ENCODE assay signal across 8 cellular contexts in genomic region chr10:91908358-91909177, GRCh38. TPM values are rescaled to one million over a fixed set of nuclear protein-coding genes. Genes with fewer than 3 reads are reported as not detected.
A peak's percentile ranks its signal among the peaks of the same experiment; 100 is the strongest.
DNase-seq lines count a peak whose midpoint lies in the region; ATAC-seq and TF ChIP-seq lines count a peak whose summit lies in the region.

No MANE protein-coding gene starts in this region.

- peaks cover 25% of the 10 kb centered on the region for H3K4me1 Mint-ChIP-seq in activated naive CD4-positive, alpha-beta T cell treated with anti-CD3 and anti-CD28 coated beads, Interleukin-2, amount 50 U/mL, for 24 hours

- no peak overlapping the region for H3K27ac ChIP-seq in SK-N-MC
- H3K27ac ChIP-seq in cardiac muscle cell: peak overlapping the region; percentile 67
- peak overlapping the region; percentile 20 for H3K27ac ChIP-seq in parathyroid adenoma
- H3K27ac ChIP-seq in upper lobe of left lung: peak overlapping the region; percentile 58 to 74 (median 70)

- H3K79me2 ChIP-seq in Loucy (ENCODE audit: insufficient read depth, low read length): peaks cover 16% of the 10 kb centered on the region
- no peaks in the 10 kb centered on the region for H3K79me2 ChIP-seq in parathyroid adenoma

- peak overlapping the region; percentile 95 for H3K4me2 ChIP-seq in Loucy (ENCODE audit: low read depth, low read length, poor library complexity, severe bottlenecking)
- H3K4me2 ChIP-seq in parathyroid adenoma (ENCODE audit: low read length): peak overlapping the region; percentile 55

- 0 to 1% methylated on average over 11 to 44 of the region's 94 CpGs for WGBS in upper lobe of left lung, 2 donors

- peak overlapping the region; percentile 75 for H3K9ac ChIP-seq in Loucy (ENCODE audit: low read depth, low read length, poor library complexity, severe bottlenecking)
- peak overlapping the region; percentile 63 for H3K9ac ChIP-seq in SK-N-MC (ENCODE audit: insufficient read length)
- H3K9ac ChIP-seq in parathyroid adenoma: peak overlapping the region; percentile 63

- H3K4me1 ChIP-seq in HAP-1 (peaks cover 9% of the 10 kb centered on the region), Loucy (ENCODE audit: insufficient read depth, low read length, poor library complexity, severe bottlenecking) (peaks cover 17% of the 10 kb centered on the region), cardiac muscle cell (ENCODE audit: low read depth) (peaks cover 12% of the 10 kb centered on the region), parathyroid adenoma (no peaks in the 10 kb centered on the region), upper lobe of left lung (peaks cover 8 to 20% (median 15%) of the 10 kb centered on the region in 4 donors)

- no peaks in the 10 kb centered on the region for H3K36me3 Mint-ChIP-seq in activated naive CD4-positive, alpha-beta T cell treated with anti-CD3 and anti-CD28 coated beads, Interleukin-2, amount 50 U/mL, for 24 hours

- H3K9me3 ChIP-seq in HAP-1 (no peaks in the 10 kb centered on the region), Loucy (ENCODE audit: insufficient read depth, low read depth, low read length) (no peaks in the 10 kb centered on the region), SK-N-MC (ENCODE audit: low read depth, low read length) (no peaks in the 10 kb centered on the region), cardiac muscle cell (ENCODE audit: low read depth) (no peaks in the 10 kb centered on the region), parathyroid adenoma (ENCODE audit: control insufficient read depth, low read length) (no peaks in the 10 kb centered on the region), upper lobe of left lung (no peaks in the 10 kb centered on the region)

- peaks cover 7% of the 10 kb centered on the region for H3K27me3 Mint-ChIP-seq in activated naive CD4-positive, alpha-beta T cell treated with anti-CD3 and anti-CD28 coated beads, Interleukin-2, amount 50 U/mL, for 24 hours

- H3K27me3 ChIP-seq in HAP-1 (ENCODE audit: low read depth) (no peaks in the 10 kb centered on the region), Loucy (ENCODE audit: insufficient read depth, low read length, poor library complexity, severe bottlenecking) (no peaks in the 10 kb centered on the region), cardiac muscle cell (peaks cover 4% of the 10 kb centered on the region), parathyroid adenoma (ENCODE audit: control insufficient read depth, insufficient read depth, low read length) (no peaks in the 10 kb centered on the region), upper lobe of left lung (no peaks in the 10 kb centered on the region)

- no peaks in the 10 kb centered on the region for H3K36me3 ChIP-seq in HAP-1 (replicated peaks)
- H3K36me3 ChIP-seq in Loucy (ENCODE audit: insufficient read depth, low read length): no peaks in the 10 kb centered on the region
- H3K36me3 ChIP-seq in SK-N-MC (ENCODE audit: insufficient read depth, low read length): no peaks in the 10 kb centered on the region
- H3K36me3 ChIP-seq in cardiac muscle cell: no peaks in the 10 kb centered on the region
- H3K36me3 ChIP-seq in parathyroid adenoma (ENCODE audit: control insufficient read depth, insufficient read depth, low read length): no peaks in the 10 kb centered on the region
- H3K36me3 ChIP-seq in upper lobe of left lung: no peaks in the 10 kb centered on the region

- H4K20me1 ChIP-seq in Loucy (ENCODE audit: insufficient read depth, low read length, poor library complexity, severe bottlenecking): no peaks in the 10 kb centered on the region

- in situ Hi-C loops in HAP-1 (cut with MboI; ENCODE audit: low sequenced_read_pairs): loop anchor here (25.0 kb wide), 3 partner anchors 521 to 996 kb away; partner anchors contain the start of gene ANKRD1

- DNase-seq in HAP-1 (ENCODE audit: low spot score in 2 of 2) (peak; percentile 80 to 89), SK-N-MC (ENCODE audit: low read depth, low spot score) (no peak), cardiac muscle cell (ENCODE audit: low read depth in 1 of 2, low spot score in 1 of 2) (peak; percentile 74 to 99), upper lobe of left lung (peak; percentile 75 to 93)

- H2AFZ ChIP-seq in Loucy (ENCODE audit: low read length) (peak overlapping the region; percentile 94), parathyroid adenoma (peak overlapping the region; percentile 91)

- no peaks in the 10 kb centered on the region for H3K9me2 ChIP-seq in Loucy (replicated peaks; ENCODE audit: low read depth, low read length)

- H3F3A ChIP-seq in Loucy (ENCODE audit: low read depth): peaks cover 6% of the 10 kb centered on the region; the same call in 1 of the 2 replicates

- H3K9me3 Mint-ChIP-seq in activated naive CD4-positive, alpha-beta T cell treated with anti-CD3 and anti-CD28 coated beads, Interleukin-2, amount 50 U/mL, for 24 hours: no peaks in the 10 kb centered on the region

- TF ChIP-seq POLR2A in upper lobe of left lung (IDR thresholded peaks at IDR 0.05): peak in 1 of 4 donors; percentile 48

- peak overlapping the region; percentile 74 for H3K4me3 ChIP-seq in GM08714 (ENCODE audit: low read length)
- H3K4me3 ChIP-seq in HAP-1: peak overlapping the region; percentile 54
- H3K4me3 ChIP-seq in Loucy (ENCODE audit: low read length, poor library complexity, severe bottlenecking): peak overlapping the region; percentile 85
- H3K4me3 ChIP-seq in SK-N-MC: peak overlapping the region; percentile 86
- peak overlapping the region; percentile 81 for H3K4me3 ChIP-seq in cardiac muscle cell
- peak overlapping the region; percentile 38 for H3K4me3 ChIP-seq in parathyroid adenoma (ENCODE audit: low read depth, low read length)
- peak overlapping the region; percentile 62 to 94 (median 78) for H3K4me3 ChIP-seq in upper lobe of left lung

- peak overlapping the region; percentile 93 for H3K4me3 Mint-ChIP-seq in activated naive CD4-positive, alpha-beta T cell treated with anti-CD3 and anti-CD28 coated beads, Interleukin-2, amount 50 U/mL, for 24 hours

- TF ChIP-seq EP300 in upper lobe of left lung (IDR thresholded peaks at IDR 0.05): no peak

- TF ChIP-seq CTCF in Loucy (conservative IDR thresholded peaks at IDR 0.05; ENCODE audit: low read length) (peak; percentile 68), cardiac muscle cell (IDR thresholded peaks at IDR 0.05; ENCODE audit: low read depth, low read length) (peak; percentile 22), parathyroid adenoma (IDR thresholded peaks at IDR 0.05) (peak; percentile 21), upper lobe of left lung (IDR thresholded peaks at IDR 0.05) (peak; percentile 14 to 61 (median 46))

- ATAC-seq in upper lobe of left lung (ENCODE audit: low FRiP score in 2 of 2): peak; percentile 93 to 96

- peak overlapping the region; percentile 94 for H3K27ac Mint-ChIP-seq in activated naive CD4-positive, alpha-beta T cell treated with anti-CD3 and anti-CD28 coated beads, Interleukin-2, amount 50 U/mL, for 24 hours

RNA-seq across cellular contexts. Expression of gene FGFBP3, which starts 0.7 kb away (rescaled TPM):
- total RNA-seq in cardiac muscle cell: 7.2 and 14.2 TPM in 2 replicates
- 16.6 and 26.4 TPM in 2 replicates for polyA plus RNA-seq in cardiac muscle cell
- total RNA-seq in upper lobe of left lung: 1 to 10 TPM; 1.0 to 1.6 (median 1.3) TPM

RNA-seq across cellular contexts. Expression of gene BTAF1, which starts 15.0 kb away (rescaled TPM):
- total RNA-seq in cardiac muscle cell (61.3 and 121 TPM in 2 replicates), upper lobe of left lung (10 to 100 TPM; 22.0 to 68.1 (median 32.9) TPM)
- polyA plus RNA-seq in cardiac muscle cell: 35.1 and 73.5 TPM in 2 replicates
